8 cellular contexts compared by ENCODE assay signal in genomic region chr3:123447749-123448502, GRCh38. TPM values are rescaled to one million over a fixed set of nuclear protein-coding genes. Genes with fewer than 3 reads are reported as not detected.
A peak's percentile ranks its signal among the peaks of the same experiment; 100 is the strongest.
DNase-seq lines count a peak whose midpoint lies in the region; ATAC-seq, FAIRE-seq and TF ChIP-seq lines count a peak whose summit lies in the region.

No MANE protein-coding gene starts in this region.

- POLR2A ChIA-PET in naive thymus-derived CD8-positive, alpha-beta T cell (lab: Charles Lee): no interaction called here

- H3K27ac Mint-ChIP-seq in naive thymus-derived CD8-positive, alpha-beta T cell: no peak overlapping the region

- TF ChIP-seq CTCF in GM13976 (IDR thresholded peaks at IDR 0.05; ENCODE audit: borderline replicate concordance, control extremely low read depth, extremely low read depth, insufficient read depth, missing control alignments): peak; percentile 71
- no peak for TF ChIP-seq CTCF in transverse colon (IDR thresholded peaks at IDR 0.05)

- H3K4me1 Mint-ChIP-seq in naive thymus-derived CD8-positive, alpha-beta T cell: peaks cover 0 to 7% (median 6%) of the 10 kb centered on the region in 4 donors

- H3K36me3 ChIP-seq in transverse colon: no peaks in the 10 kb centered on the region

- H3K27me3 ChIP-seq in transverse colon: peaks cover 54% of the 10 kb centered on the region

- intact Hi-C loops in transverse colon (cut with DNase I; ENCODE audit: low total_unique reads): loop anchor here (5.0 to 10.0 kb wide), 2 partner anchors 73 to 116 kb away; no protein-coding TSS in a partner anchor

- TF ChIP-seq EP300 in transverse colon (IDR thresholded peaks at IDR 0.05; ENCODE audit: low read depth): no peak

- 43% methylated on average over 55 of the region's 106 CpGs; no CpG with 5 or more reads in 1 of the 2 donors for WGBS in transverse colon (ENCODE audit: low coverage in 1 of 2), 2 donors

- H3K36me3 Mint-ChIP-seq in naive thymus-derived CD8-positive, alpha-beta T cell: no peaks in the 10 kb centered on the region

- no peak for FAIRE-seq in H54 (lab: Jason Lieb, UNC)

- TF ChIP-seq POLR2A in transverse colon (IDR thresholded peaks at IDR 0.05) (no peak), H54 (IDR thresholded peaks at IDR 0.05; ENCODE audit: low read depth, low read length) (no peak)

- peaks cover 35 to 64% (median 54%) of the 10 kb centered on the region in 5 donors for H3K27me3 Mint-ChIP-seq in naive thymus-derived CD8-positive, alpha-beta T cell

- H3K4me3 Mint-ChIP-seq in naive thymus-derived CD8-positive, alpha-beta T cell: peak overlapping the region in 4 of 10 donors; percentile 24 to 74 (median 62)

- in situ Hi-C loops in GM13976 (cut with MboI; ENCODE audit: low sequenced_read_pairs, unreplicated experiment): no loop called here
- in situ Hi-C loops in transverse colon (cut with MboI; ENCODE audit: low pct_ligation_motif_present in 1 of 4, low pct_unique_long_range_greater_than_20kb in 1 of 4, low sequenced_read_pairs in 3 of 4): no loop called here
- in situ Hi-C loops in ACHN (cut with HindIII; ENCODE audit: low pct_ligation_motif_present, low pct_unique_long_range_greater_than_20kb, low sequenced_read_pairs): no loop called here

- DNase-seq in GM13976 (ENCODE audit: low spot score) (peak; percentile 82), T-helper 9 cell (peak; percentile 20), ecto neural progenitor cell (ENCODE audit: low spot score) (peak; percentile 77), transverse colon (peak; percentile 33), ACHN (no peak), H54 (ENCODE audit: insufficient read length, low spot score) (no peak)
- DNase-seq in naive thymus-derived CD8-positive, alpha-beta T cell: peak in 8 of 10 donors; percentile 5 to 50 (median 26)

- peaks cover 0 to 3% (median 0%) of the 10 kb centered on the region in 9 donors for H3K9me3 Mint-ChIP-seq in naive thymus-derived CD8-positive, alpha-beta T cell

- H3K4me3 ChIP-seq in transverse colon: peak overlapping the region; percentile 59 to 82 (median 68)

- ATAC-seq in naive thymus-derived CD8-positive, alpha-beta T cell: peak; percentile 61 to 74
- no peak for ATAC-seq in HG02642 (IDR thresholded peaks at IDR 0.05; ENCODE audit: poor library complexity, unreplicated experiment)

- H3K4me1 ChIP-seq in transverse colon: peaks cover 0 to 25% (median 18%) of the 10 kb centered on the region in 4 donors

- H3K27ac ChIP-seq in transverse colon: peak overlapping the region; percentile 83 to 90 (median 88)

- no peaks in the 10 kb centered on the region for H3K9me3 ChIP-seq in transverse colon

RNA-seq across cellular contexts. Expression of gene ADCY5, which starts 1.0 kb away (rescaled TPM):
- total RNA-seq in naive thymus-derived CD8-positive, alpha-beta T cell: not detected
- polyA plus RNA-seq in naive thymus-derived CD8-positive, alpha-beta T cell: under 1 TPM in 2 of 3 donors, not detected in 1; 0.03 to 0.07 TPM
- 10 to 100 TPM; 13.9 to 42.0 (median 28.6) TPM for total RNA-seq in transverse colon

Comparison
In these comparisons a context has a peak if more than half of its experiments do, and no peak if none do; other contexts are left out.
1. DNase-seq: peak in GM13976 (single experiment), T-helper 9 cell (single experiment), ecto neural progenitor cell (single experiment), naive thymus-derived CD8-positive, alpha-beta T cell (8 of 10) and transverse colon (single experiment); none in ACHN (single experiment) and H54 (single experiment).
2. RNA of gene ADCY5, which starts 1.0 kb away (total RNA-seq): 13.9 to 42.0 TPM in transverse colon; not detected in naive thymus-derived CD8-positive, alpha-beta T cell; every median in the first group is over 10 times any median in the second.